Comparison of ENCODE assay signal across 25 cellular contexts in genomic region chr6:131968672-131969071, GRCh38. TPM values are rescaled to one million over a fixed set of nuclear protein-coding genes. Genes with fewer than 3 reads are reported as not detected.
"Had no signal": no experiment of that assay in that cellular context is flagged by ENCODE, and none has a peak within 500 bp of the region (broad histone marks: within the 10 kb centered on the region; RNA-seq: fewer than 3 reads in every experiment).

No MANE protein-coding gene starts in this region.

- H3K9ac ChIP-seq: parathyroid adenoma had no signal

- H3K9me3 Mint-ChIP-seq: naive thymus-derived CD8-positive, alpha-beta T cell; nephron; stimulated activated naive B cell treated with anti-CD40 and anti-IgM and Interleukin-4, amounts not matched to agents 10 μg/mL and 1 μg/mL and 100 μg/mL, for 72 hours had no signal

- H3K27me3 Mint-ChIP-seq: stimulated activated naive B cell treated with anti-CD40 and anti-IgM and Interleukin-4, amounts not matched to agents 10 μg/mL and 1 μg/mL and 100 μg/mL, for 72 hours had no signal

- H3K27ac Mint-ChIP-seq: immature natural killer cell; naive thymus-derived CD8-positive, alpha-beta T cell; nephron; stimulated activated naive B cell treated with anti-CD40 and anti-IgM and Interleukin-4, amounts not matched to agents 10 μg/mL and 1 μg/mL and 100 μg/mL, for 72 hours had no signal

- H3K4me3 Mint-ChIP-seq: immature natural killer cell; naive thymus-derived CD8-positive, alpha-beta T cell; nephron; neural crest cell; stimulated activated naive B cell treated with anti-CD40 and anti-IgM and Interleukin-4, amounts not matched to agents 10 μg/mL and 1 μg/mL and 100 μg/mL, for 72 hours had no signal

- FAIRE-seq: islet of Langerhans had no signal

- H3K4me1 ChIP-seq: left ventricle myocardium inferior, parathyroid adenoma, psoas muscle, testis, uterus had no signal

- H3K79me2 ChIP-seq: parathyroid adenoma had no signal

- H3K9me3 ChIP-seq: left ventricle myocardium inferior, neutrophil, psoas muscle, right lobe of liver, stomach, testis, tibial artery, uterus had no signal

- H2AFZ ChIP-seq: parathyroid adenoma had no signal

- H3K36me3 ChIP-seq: left ventricle myocardium inferior, neutrophil, right lobe of liver, stomach, tibial artery, uterus had no signal

- H3K36me3 Mint-ChIP-seq: immature natural killer cell; naive thymus-derived CD8-positive, alpha-beta T cell; stimulated activated naive B cell treated with anti-CD40 and anti-IgM and Interleukin-4, amounts not matched to agents 10 μg/mL and 1 μg/mL and 100 μg/mL, for 72 hours had no signal

- H3K4me2 ChIP-seq: smooth muscle cell had no signal

- H3K27ac ChIP-seq: left ventricle myocardium inferior, neutrophil, parathyroid adenoma, psoas muscle, right lobe of liver, stomach, testis, tibial artery, uterus had no signal

- DNase-seq: hypothalamus; immature natural killer cell; kidney; left ventricle myocardium inferior; midbrain; naive thymus-derived CD8-positive, alpha-beta T cell; occipital lobe; psoas muscle; right lobe of liver; stimulated activated CD4-positive, alpha-beta T cell treated with anti-CD3 and anti-CD28 coated beads, Interleukin-2, amount 100 ng/mL, for 24 hours; stimulated activated CD4-positive, alpha-beta T cell treated with anti-CD3 and anti-CD28 coated beads, Interleukin-4, amount 100 ng/mL, for 1 hour; stimulated activated naive B cell treated with anti-CD40 and anti-IgM and Interleukin-4, amounts not matched to agents 10 μg/mL and 1 μg/mL and 100 μg/mL, for 72 hours; stimulated activated naive CD8-positive, alpha-beta T cell treated with anti-CD3 and anti-CD28 coated beads, Interleukin-15, Interleukin-2, amounts not matched to agents 100 U/mL and 50 U/mL, for 24 hours; stomach; testis; tibial artery; trophoblast cell; uterus had no signal

- H3K27me3 ChIP-seq: neutrophil, right lobe of liver, stomach, testis, tibial artery, uterus had no signal

- H3K4me1 Mint-ChIP-seq: immature natural killer cell; naive thymus-derived CD8-positive, alpha-beta T cell; nephron; neural crest cell; stimulated activated naive B cell treated with anti-CD40 and anti-IgM and Interleukin-4, amounts not matched to agents 10 μg/mL and 1 μg/mL and 100 μg/mL, for 72 hours had no signal

- H3K4me3 ChIP-seq: left ventricle myocardium inferior, lung, psoas muscle, right lobe of liver, smooth muscle cell, stomach, testis, tibial artery, uterus had no signal

RNA-seq across cellular contexts. Expression of gene CCN2, which starts 17.5 kb away (rescaled TPM):
- polyA plus RNA-seq: immature natural killer cell; naive thymus-derived CD8-positive, alpha-beta T cell had no signal
